Comparison of ENCODE assay signal across 8 cellular contexts in genomic region chr3:50272911-50273688, GRCh38. TPM values are rescaled to one million over a fixed set of nuclear protein-coding genes. Genes with fewer than 3 reads are reported as not detected.
A peak's percentile ranks its signal among the peaks of the same experiment; 100 is the strongest.
DNase-seq lines count a peak whose midpoint lies in the region; ATAC-seq and TF ChIP-seq lines count a peak whose summit lies in the region.

No MANE protein-coding gene starts in this region.

- intact Hi-C loops in colonic mucosa (cut with DNase I) (loop anchor here (5.0 to 10.0 kb wide), 2 partner anchors 52 to 81 kb away; partner anchors contain the start of genes GNAT1, HYAL2 and TUSC2), left lung (cut with DNase I) (loop anchor here in 1 of 2 donors (5.0 kb wide), 2 partner anchors 46 to 81 kb away; partner anchors contain the start of gene GNAT1)

- H3K36me3 ChIP-seq in colonic mucosa (no peaks in the 10 kb centered on the region), left lung (peaks cover 0 to 10% of the 10 kb centered on the region in 2 donors)

- H3K4me1 ChIP-seq in colonic mucosa (peaks cover 21% of the 10 kb centered on the region), left lung (peaks cover 20 to 38% of the 10 kb centered on the region in 2 donors)

- peak overlapping the region; percentile 57 to 73 for H3K9ac ChIP-seq in colonic mucosa (ENCODE audit: low read depth in 2 of 2, low read length in 2 of 2)

- peak overlapping the region; percentile 16 for H3K4me3 ChIP-seq in colonic mucosa
- peak overlapping the region; percentile 6 to 31 for H3K4me3 ChIP-seq in left lung

- ATAC-seq in GM18508 (IDR thresholded peaks at IDR 0.05; ENCODE audit: insufficient read depth, unreplicated experiment): peak; percentile 70
- ATAC-seq in HG03066 (IDR thresholded peaks at IDR 0.05; ENCODE audit: low read depth, unreplicated experiment): peak; percentile 78
- peak; percentile 73 for ATAC-seq in left lung

- no peaks in the 10 kb centered on the region for H3K9me3 ChIP-seq in colonic mucosa
- H3K9me3 ChIP-seq in left lung: no peaks in the 10 kb centered on the region

- TF ChIP-seq CTCF in colonic mucosa (IDR thresholded peaks at IDR 0.05) (peak; percentile 94), left lung (IDR thresholded peaks at IDR 0.05) (peak; percentile 97 to 100)

- H3K27ac ChIP-seq in colonic mucosa (no peak overlapping the region), left lung (peak overlapping the region in 1 of 2 donors; percentile 13)

- peak; percentile 60 for DNase-seq in A172 (ENCODE audit: low spot score)
- peak; percentile 63 for DNase-seq in NCI-H345 treated with DMSO at 0.1 percent for 48 hours (lab: John Stamatoyannopoulos, UW; ENCODE audit: unreplicated experiment)
- DNase-seq in activated CD4-positive, alpha-beta T cell treated with anti-CD3 and anti-CD28 coated beads for 48 hours: peak; percentile 94
- peak; percentile 95 for DNase-seq in colonic mucosa
- peak; percentile 88 to 99 for DNase-seq in left lung
- peak; percentile 79 for DNase-seq in stimulated activated CD4-positive, alpha-beta T cell treated with anti-CD3 and anti-CD28 coated beads, Interleukin-2, amount 100 ng/mL, for 4 hours (ENCODE audit: low read depth)

- H3K27me3 ChIP-seq in colonic mucosa (peaks cover 9% of the 10 kb centered on the region), left lung (peaks cover 0 to 50% of the 10 kb centered on the region in 2 donors)

RNA-seq across cellular contexts. Expression of gene SEMA3B, which starts 4.2 kb away (rescaled TPM):
- total RNA-seq in A172 (2014; rRNA removed; shearing (Covaris generic)): 22.9 and 26.3 TPM in 2 replicates
- total RNA-seq in colonic mucosa (10 to 100 TPM; 51.6 to 57.0 TPM), left lung (10 to 100 TPM; 56.8 to 92.7 TPM)

RNA-seq across cellular contexts. Expression of gene LSMEM2, which starts 5.8 kb away (rescaled TPM):
- total RNA-seq in A172 (2014; rRNA removed; shearing (Covaris generic)): not detected in 2 replicates
- not detected for total RNA-seq in colonic mucosa
- total RNA-seq in left lung: under 1 TPM in 1 of 2 donors, not detected in 1; 0.24 TPM

RNA-seq across cellular contexts. Expression of gene IFRD2, which starts 19.1 kb away (rescaled TPM):
- total RNA-seq in A172 (2014; rRNA removed; shearing (Covaris generic)): 120 and 129 TPM in 2 replicates
- total RNA-seq in colonic mucosa (100 to 1,000 TPM in 1 of 2 donors, 10 to 100 TPM in 1; 52.8 to 129 TPM), left lung (100 to 1,000 TPM in 1 of 2 donors, 10 to 100 TPM in 1; 55.0 to 104 TPM)

RNA-seq across cellular contexts. Expression of gene HYAL3, which starts 26.1 kb away (rescaled TPM):
- total RNA-seq in A172 (2014; rRNA removed; shearing (Covaris generic)): 7.5 and 9.7 TPM in 2 replicates
- total RNA-seq in colonic mucosa (1 to 10 TPM; 2.5 to 4.2 TPM), left lung (1 to 10 TPM; 4.5 to 4.6 TPM)

RNA-seq across cellular contexts. Expression of gene NAA80, which starts 26.1 kb away (rescaled TPM):
- 8.5 and 13.1 TPM in 2 replicates for total RNA-seq in A172 (2014; rRNA removed; shearing (Covaris generic))
- total RNA-seq in colonic mucosa (1 to 10 TPM; 6.7 to 10.0 TPM), left lung (10 to 100 TPM in 1 of 2 donors, 1 to 10 TPM in 1; 9.5 to 10.9 TPM)
